In genomic region chr17:78678220-78678554, GRCh38 we compare ENCODE assay signal across 17 cellular contexts.
DNase-seq lines count a peak whose midpoint lies in the region; ATAC-seq and TF ChIP-seq lines count a peak whose summit lies in the region.
"Had no signal": no experiment of that assay in that cellular context is flagged by ENCODE, and none has a peak within 500 bp of the region (broad histone marks: within the 10 kb centered on the region; RNA-seq: fewer than 3 reads in every experiment).

No MANE protein-coding gene starts in this region.

- ATAC-seq in T-helper 17 cell (no peak), upper lobe of right lung (no peak)

- H3K27ac ChIP-seq in right atrium auricular region (no peak overlapping the region), upper lobe of right lung (no peak overlapping the region)

- no peak overlapping the region for H3K4me3 ChIP-seq in right atrium auricular region
- no peak overlapping the region for H3K4me3 ChIP-seq in upper lobe of right lung
- H3K4me3 ChIP-seq in HAP-1 = no peak overlapping the region
- H3K4me3 ChIP-seq: MG63 had no signal

- TF ChIP-seq CTCF in right atrium auricular region (IDR thresholded peaks at IDR 0.05) (no peak), osteocyte (IDR thresholded peaks at IDR 0.05) (no peak), upper lobe of right lung (IDR thresholded peaks at IDR 0.05) (no peak)

- H3K9me3 Mint-ChIP-seq in osteocyte (ENCODE audit: unreplicated experiment) = no peaks in the 10 kb centered on the region

- H3K4me1 Mint-ChIP-seq in T-helper 17 cell (peaks cover 7% of the 10 kb centered on the region), osteocyte (ENCODE audit: unreplicated experiment) (peaks cover 83% of the 10 kb centered on the region)

- H3K36me3 Mint-ChIP-seq in T-helper 17 cell (ENCODE audit: low read depth) (peaks cover 6% of the 10 kb centered on the region), osteocyte (ENCODE audit: unreplicated experiment) (peaks cover 54% of the 10 kb centered on the region)

- no peaks in the 10 kb centered on the region for H3K27me3 ChIP-seq in right atrium auricular region
- no peaks in the 10 kb centered on the region for H3K27me3 ChIP-seq in upper lobe of right lung
- no peaks in the 10 kb centered on the region for H3K27me3 ChIP-seq in HAP-1 (ENCODE audit: low read depth)
- H3K27me3 ChIP-seq: MG63 had no signal

- H3K27ac Mint-ChIP-seq in T-helper 17 cell (peak overlapping the region; percentile 66), osteocyte (ENCODE audit: unreplicated experiment) (peak overlapping the region; percentile 34)

- H3K36me3 ChIP-seq in right atrium auricular region = peaks cover 70% of the 10 kb centered on the region
- H3K36me3 ChIP-seq in upper lobe of right lung = peaks cover 82% of the 10 kb centered on the region
- no peaks in the 10 kb centered on the region for H3K36me3 ChIP-seq in HAP-1 (replicated peaks)

- intact Hi-C loops in cardiac septum (cut with DNase I) = no loop called here
- intact Hi-C loops in upper lobe of right lung (cut with DNase I) = no loop called here

- H3K9me3 ChIP-seq in right atrium auricular region (no peaks in the 10 kb centered on the region), T-helper 17 cell (ENCODE audit: control insufficient read depth, low read length, poor library complexity, severe bottlenecking) (no peaks in the 10 kb centered on the region), upper lobe of right lung (no peaks in the 10 kb centered on the region), HAP-1 (no peaks in the 10 kb centered on the region)
- H3K9me3 ChIP-seq: MG63 had no signal

- in situ Hi-C loops in HAP-1 (cut with MboI; ENCODE audit: low sequenced_read_pairs) = no loop called here

- DNase-seq in cardiac septum (ENCODE audit: low spot score) (peak; percentile 50), right atrium auricular region (ENCODE audit: low spot score) (no peak), T-helper 17 cell (no peak), osteocyte (ENCODE audit: extremely low spot score, unreplicated experiment) (no peak), upper lobe of right lung (peak; percentile 57), iPS-NIHi7 (ENCODE audit: extremely low spot score) (no peak), HAP-1 (ENCODE audit: low spot score in 2 of 2) (no peak)
- DNase-seq: ACHN, DMS79 treated with DMSO at 0.1 percent for 48 hours, Kasumi-1, MG63, NCI-H1048, NCI-H1436, NCI-H2029, NCI-H345, NCI-H524 treated with DMSO at 0.1 percent for 48 hours, SHP77 treated with DMSO at 0.1 percent for 48 hours had no signal

- H3K27me3 Mint-ChIP-seq in T-helper 17 cell (no peaks in the 10 kb centered on the region), osteocyte (ENCODE audit: unreplicated experiment) (no peaks in the 10 kb centered on the region)

- H3K4me1 ChIP-seq in right atrium auricular region (peaks cover 0 to 11% of the 10 kb centered on the region in 2 donors), upper lobe of right lung (no peaks in the 10 kb centered on the region), HAP-1 (no peaks in the 10 kb centered on the region)

- H3K4me3 Mint-ChIP-seq in T-helper 17 cell (peak overlapping the region; percentile 9), osteocyte (ENCODE audit: unreplicated experiment) (peak overlapping the region; percentile 61)

Comparison
In these comparisons a context has a peak if more than half of its experiments do, and no peak if none do; other contexts are left out.
1. DNase-seq: peak in cardiac septum (single experiment) and upper lobe of right lung (single experiment); none in right atrium auricular region (single experiment), T-helper 17 cell (0 of 3), osteocyte (single experiment), iPS-NIHi7 (single experiment) and HAP-1 (0 of 2).